Comparison of ENCODE assay signal across 25 cellular contexts in the genomic region with DNA sequence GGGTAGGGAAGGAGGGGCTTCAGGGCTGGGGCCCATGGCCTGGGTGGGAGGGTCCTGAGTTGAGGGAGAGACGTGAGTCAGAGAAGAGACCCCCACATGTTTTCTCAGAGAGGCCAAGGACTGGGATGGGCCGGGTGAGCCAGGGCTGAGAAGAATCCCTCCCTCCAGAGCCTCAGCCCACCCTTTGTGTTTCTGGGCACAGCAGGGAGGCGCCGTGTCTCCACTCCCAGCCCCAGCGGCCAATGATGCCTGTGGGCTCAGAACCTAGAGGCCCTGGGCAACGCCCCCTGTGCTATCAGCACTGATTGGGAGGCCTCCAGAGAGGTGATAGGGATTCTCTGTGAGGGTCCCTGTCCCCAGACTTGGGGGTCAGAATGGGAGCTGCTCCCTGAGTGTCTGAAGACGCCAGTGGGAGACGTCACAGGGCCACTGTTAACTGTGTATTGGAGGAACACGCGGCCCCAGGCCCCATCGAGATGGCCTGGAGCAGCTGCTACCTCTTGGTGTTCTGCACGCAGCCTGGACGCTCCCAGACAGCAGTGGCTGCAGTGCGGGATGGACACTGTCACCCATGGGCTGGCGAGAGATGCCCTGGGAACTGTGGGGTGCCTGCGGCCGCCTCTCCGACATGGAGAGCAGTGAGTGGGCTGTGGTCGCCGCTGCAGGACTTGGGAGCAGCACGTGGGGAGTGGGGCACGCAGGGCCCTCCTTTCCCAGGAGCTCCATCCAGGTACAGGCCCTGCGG. TPM values are rescaled to one million over a fixed set of nuclear protein-coding genes. Genes with fewer than 3 reads are reported as not detected.
DNase-seq lines count a peak whose midpoint lies in the region; ATAC-seq and TF ChIP-seq lines count a peak whose summit lies in the region.
"Had no signal": no experiment of that assay in that cellular context is flagged by ENCODE, and none has a peak within 500 bp of the region (broad histone marks: within the 10 kb centered on the region; RNA-seq: fewer than 3 reads in every experiment).

No MANE protein-coding gene starts in this region.

- H3K9me2 ChIP-seq in SK-N-SH, result no peaks in the 10 kb centered on the region

- H3K36me3 Mint-ChIP-seq in stimulated activated memory B cell treated with anti-CD40 and anti-IgM and Interleukin-4, amounts not matched to agents 10 μg/mL and 1 μg/mL and 100 μg/mL, for 72 hours, result peaks cover 4% of the 10 kb centered on the region

- no peaks in the 10 kb centered on the region for H3K4me1 ChIP-seq in SK-N-SH (ENCODE audit: control insufficient read depth in 1 of 2, insufficient read depth in 2 of 2, low read depth in 1 of 2, low read length in 1 of 2)
- H3K4me1 ChIP-seq: lower lobe of right lung, vagina had no signal

- no peak overlapping the region for H3K9ac ChIP-seq in SK-N-SH
- H3K9ac ChIP-seq: GM23248 had no signal

- DNase-seq in SK-N-SH (no peak), RWPE1 (ENCODE audit: low spot score) (no peak), iPS-NIHi7 (ENCODE audit: extremely low spot score) (peak; percentile 69), NOMO-1 (lab: John Stamatoyannopoulos, UW; ENCODE audit: unreplicated experiment in 2 of 2) (no peak), SKM-1 (lab: John Stamatoyannopoulos, UW; ENCODE audit: unreplicated experiment) (no peak), cortex of kidney (lab: John Stamatoyannopoulos, UW) (no peak)
- DNase-seq: activated B cell treated with CpG ODN at 0.5 μM for 24 hours; activated CD4-positive, alpha-beta T cell treated with anti-CD3 and anti-CD28 coated beads, Interleukin-2, amount 50 U/mL, for 4 hours; activated CD8-positive, alpha-beta memory T cell treated with anti-CD3 and anti-CD28 coated beads, Interleukin-2, amount 50 U/mL, for 4 hours; activated naive CD4-positive, alpha-beta T cell treated with anti-CD3 and anti-CD28 coated beads, Interleukin-2, amount 10 ng/mL, durations not matched to agents 7 days and 5 days; AML-193; DMS53; effector CD4-positive, alpha-beta T cell; GM23248; kidney; lower lobe of right lung; MV-4-11; NCI-H1930; NCI-H226; stimulated activated CD4-positive, alpha-beta T cell treated with anti-CD3 and anti-CD28 coated beads, Interleukin-15, amount 100 ng/mL, for 24 hours; stimulated activated naive CD4-positive, alpha-beta T cell treated with Interleukin-2 at 50 U/mL for 16 hours had no signal

- no peak overlapping the region for H3K4me2 ChIP-seq in SK-N-SH

- CTCF ChIA-PET in SK-N-SH (lab: Yijun Ruan, JAX) (interaction anchor here (0.8 kb wide), 1 partner anchor 9 kb away, joined by 3 read pairs; no protein-coding TSS in a partner anchor), RWPE1 (lab: Yijun Ruan, JAX) (no interaction called here)

- no peak overlapping the region for H3K4me3 ChIP-seq in SK-N-SH (ENCODE audit: low read depth in 2 of 2, low read length in 1 of 2)
- H3K4me3 ChIP-seq: GM23248, lower lobe of right lung, vagina had no signal

- ATAC-seq in SK-N-SH treated with all-trans-retinoic acid at 6 μM for 48 hours, result peak; percentile 25; the same call in 2 of the 3 replicates
- ATAC-seq in stimulated activated memory B cell treated with anti-CD40 and anti-IgM and Interleukin-4, amounts not matched to agents 10 μg/mL and 1 μg/mL and 100 μg/mL, for 72 hours, result no peak
- ATAC-seq: lower lobe of right lung had no signal

- peaks cover 19% of the 10 kb centered on the region; the same call in 1 of the 2 replicates for H4K20me1 ChIP-seq in SK-N-SH (ENCODE audit: insufficient read depth)

- H3K27ac ChIP-seq in SK-N-SH (ENCODE audit: low read depth in 2 of 2, low read length in 1 of 2) (no peak overlapping the region), RWPE1 (peak overlapping the region; percentile 55; the same call in 1 of the 2 replicates)
- H3K27ac ChIP-seq: GM23248, lower lobe of right lung, vagina had no signal

- no peak overlapping the region for H2AFZ ChIP-seq in SK-N-SH (ENCODE audit: low read depth)
- H2AFZ ChIP-seq: GM23248 had no signal

- H3K27me3 Mint-ChIP-seq in stimulated activated memory B cell treated with anti-CD40 and anti-IgM and Interleukin-4, amounts not matched to agents 10 μg/mL and 1 μg/mL and 100 μg/mL, for 72 hours, result no peaks in the 10 kb centered on the region
- H3K27me3 Mint-ChIP-seq: activated B cell treated with CpG ODN at 0.5 μM for 24 hours; activated naive CD4-positive, alpha-beta T cell treated with anti-CD3 and anti-CD28 coated beads, Interleukin-2, amount 10 ng/mL, durations not matched to agents 7 days and 5 days; progenitor cell of endocrine pancreas had no signal

- no peaks in the 10 kb centered on the region for H3K27me3 ChIP-seq in SK-N-SH (ENCODE audit: insufficient read depth)
- H3K27me3 ChIP-seq: vagina had no signal

- no peak overlapping the region for H3K4me3 Mint-ChIP-seq in stimulated activated memory B cell treated with anti-CD40 and anti-IgM and Interleukin-4, amounts not matched to agents 10 μg/mL and 1 μg/mL and 100 μg/mL, for 72 hours
- H3K4me3 Mint-ChIP-seq: activated B cell treated with CpG ODN at 0.5 μM for 24 hours; activated naive CD4-positive, alpha-beta T cell treated with anti-CD3 and anti-CD28 coated beads, Interleukin-2, amount 10 ng/mL, durations not matched to agents 7 days and 5 days had no signal

- no peaks in the 10 kb centered on the region for H3K36me3 ChIP-seq in SK-N-SH (replicated peaks in 1 of 2; ENCODE audit: control insufficient read depth in 1 of 2, insufficient read depth in 2 of 2, low read length in 1 of 2)

- no peaks in the 10 kb centered on the region for H3F3A ChIP-seq in SK-N-SH (replicated peaks; ENCODE audit: insufficient read depth)

- no peak for TF ChIP-seq RAD21 in SK-N-SH (IDR thresholded peaks at IDR 0.05; ENCODE audit: low read length)

- H3K4me1 Mint-ChIP-seq in stimulated activated memory B cell treated with anti-CD40 and anti-IgM and Interleukin-4, amounts not matched to agents 10 μg/mL and 1 μg/mL and 100 μg/mL, for 72 hours, result peaks cover 25% of the 10 kb centered on the region

- no peaks in the 10 kb centered on the region for H3K9me3 Mint-ChIP-seq in stimulated activated memory B cell treated with anti-CD40 and anti-IgM and Interleukin-4, amounts not matched to agents 10 μg/mL and 1 μg/mL and 100 μg/mL, for 72 hours
- H3K9me3 Mint-ChIP-seq: activated B cell treated with CpG ODN at 0.5 μM for 24 hours; activated naive CD4-positive, alpha-beta T cell treated with anti-CD3 and anti-CD28 coated beads, Interleukin-2, amount 10 ng/mL, durations not matched to agents 7 days and 5 days had no signal

- WGBS in SK-N-SH (ENCODE audit: low lambda C conversion rate), result 84% methylated on average over 10 of the region's 23 CpGs

- H3K27ac Mint-ChIP-seq in stimulated activated memory B cell treated with anti-CD40 and anti-IgM and Interleukin-4, amounts not matched to agents 10 μg/mL and 1 μg/mL and 100 μg/mL, for 72 hours, result peak overlapping the region; percentile 65
- H3K27ac Mint-ChIP-seq: activated B cell treated with CpG ODN at 0.5 μM for 24 hours; activated naive CD4-positive, alpha-beta T cell treated with anti-CD3 and anti-CD28 coated beads, Interleukin-2, amount 10 ng/mL, durations not matched to agents 7 days and 5 days had no signal

- H3K9me3 ChIP-seq in SK-N-SH, result no peaks in the 10 kb centered on the region
- H3K9me3 ChIP-seq: lower lobe of right lung, vagina had no signal

- POLR2A ChIA-PET in SK-N-SH (lab: Yijun Ruan, JAX) (no interaction called here), RWPE1 (lab: Yijun Ruan, JAX; ENCODE audit: low non-redundant PET) (no interaction called here)

- TF ChIP-seq EP300 in SK-N-SH (IDR thresholded peaks at IDR 0.05; ENCODE audit: borderline replicate concordance in 1 of 2, low read depth in 1 of 2, low read length in 1 of 2), result no peak

- no peaks in the 10 kb centered on the region for H3K79me2 ChIP-seq in SK-N-SH (ENCODE audit: insufficient read depth)

- TF ChIP-seq CTCF in SK-N-SH (IDR thresholded peaks at IDR 0.05) (no peak), RWPE1 (conservative IDR thresholded peaks at IDR 0.05; ENCODE audit: low read depth) (no peak)

TF ChIP-seq in SK-N-SH treated with all-trans-retinoic acid at 6 μM for 48 hours, 23 proteins besides CTCF, POLR2A, EP300 and RAD21 (continues in another document):
- TF ChIP-seq PPARA (CRISPR knock-in tag; IDR thresholded peaks at IDR 0.05; ENCODE audit: borderline replicate concordance), result no peak
- TF ChIP-seq GLIS3 (CRISPR knock-in tag; IDR thresholded peaks at IDR 0.05), result no peak
- no peak for TF ChIP-seq BACH2 (CRISPR knock-in tag; IDR thresholded peaks at IDR 0.05; ENCODE audit: borderline replicate concordance)
- TF ChIP-seq TCF4 (CRISPR knock-in tag; IDR thresholded peaks at IDR 0.05; ENCODE audit: borderline replicate concordance), result no peak

TF ChIP-seq in SK-N-SH, 30 proteins besides CTCF, POLR2A, EP300 and RAD21 (continues in another document):
- TF ChIP-seq, protein P1, sequence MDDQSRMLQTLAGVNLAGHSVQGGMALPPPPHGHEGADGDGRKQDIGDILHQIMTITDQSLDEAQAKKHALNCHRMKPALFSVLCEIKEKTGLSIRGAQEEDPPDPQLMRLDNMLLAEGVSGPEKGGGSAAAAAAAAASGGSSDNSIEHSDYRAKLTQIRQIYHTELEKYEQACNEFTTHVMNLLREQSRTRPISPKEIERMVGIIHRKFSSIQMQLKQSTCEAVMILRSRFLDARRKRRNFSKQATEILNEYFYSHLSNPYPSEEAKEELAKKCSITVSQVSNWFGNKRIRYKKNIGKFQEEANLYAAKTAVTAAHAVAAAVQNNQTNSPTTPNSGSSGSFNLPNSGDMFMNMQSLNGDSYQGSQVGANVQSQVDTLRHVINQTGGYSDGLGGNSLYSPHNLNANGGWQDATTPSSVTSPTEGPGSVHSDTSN (IDR thresholded peaks at IDR 0.05), result no peak
- TF ChIP-seq RXRA (IDR thresholded peaks at IDR 0.05; ENCODE audit: borderline replicate concordance, low read depth) (no peak), TEAD4 (IDR thresholded peaks at IDR 0.05; ENCODE audit: borderline replicate concordance, insufficient read depth) (no peak), EZH2phosphoT487 (IDR thresholded peaks at IDR 0.05; ENCODE audit: borderline replicate concordance, low read depth) (no peak)
- TF ChIP-seq, protein P2, sequence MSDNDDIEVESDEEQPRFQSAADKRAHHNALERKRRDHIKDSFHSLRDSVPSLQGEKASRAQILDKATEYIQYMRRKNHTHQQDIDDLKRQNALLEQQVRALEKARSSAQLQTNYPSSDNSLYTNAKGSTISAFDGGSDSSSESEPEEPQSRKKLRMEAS (IDR thresholded peaks at IDR 0.05; ENCODE audit: low read depth), result no peak

RNA-seq across cellular contexts. Expression of a gene that starts 8.5 kb away (rescaled TPM):
- polyA plus RNA-seq in SK-N-SH (2012; rRNA removed), result 18.9 and 22.5 TPM in 2 replicates
- 11.5 and 26.0 TPM in 2 replicates for polyA plus RNA-seq in SK-N-SH (2012; cell fraction: cytosol; rRNA removed)
- polyA plus RNA-seq in SK-N-SH (2012; cell fraction: nucleus; rRNA removed), result 32.3 and 42.1 TPM in 2 replicates

RNA-seq across cellular contexts. Expression of a gene that starts 26.7 kb away (rescaled TPM):
- 0.05 and 0.08 TPM in 2 replicates for polyA plus RNA-seq in SK-N-SH (2012; rRNA removed)
- 0.04 and 0.13 TPM in 2 replicates for polyA plus RNA-seq in SK-N-SH (2012; cell fraction: cytosol; rRNA removed)
- polyA plus RNA-seq in SK-N-SH (2012; cell fraction: nucleus; rRNA removed), result 0.48 and 0.63 TPM in 2 replicates

RNA-seq across cellular contexts. Expression of a gene that starts 33.1 kb away (rescaled TPM):
- 24.4 and 32.1 TPM in 2 replicates for polyA plus RNA-seq in SK-N-SH (2012; rRNA removed)
- polyA plus RNA-seq in SK-N-SH (2012; cell fraction: cytosol; rRNA removed), result 5.1 and 7.1 TPM in 2 replicates
- 333 and 514 TPM in 2 replicates for polyA plus RNA-seq in SK-N-SH (2012; cell fraction: nucleus; rRNA removed)

RNA-seq across cellular contexts. Expression of a gene that starts 46.5 kb away (rescaled TPM):
- 10.9 and 11.5 TPM in 2 replicates for polyA plus RNA-seq in SK-N-SH (2012; rRNA removed)
- polyA plus RNA-seq in SK-N-SH (2012; cell fraction: cytosol; rRNA removed), result 3.3 and 6.8 TPM in 2 replicates
- 50.0 and 64.3 TPM in 2 replicates for polyA plus RNA-seq in SK-N-SH (2012; cell fraction: nucleus; rRNA removed)
